8 cellular contexts compared by ENCODE assay signal in the genomic region with DNA sequence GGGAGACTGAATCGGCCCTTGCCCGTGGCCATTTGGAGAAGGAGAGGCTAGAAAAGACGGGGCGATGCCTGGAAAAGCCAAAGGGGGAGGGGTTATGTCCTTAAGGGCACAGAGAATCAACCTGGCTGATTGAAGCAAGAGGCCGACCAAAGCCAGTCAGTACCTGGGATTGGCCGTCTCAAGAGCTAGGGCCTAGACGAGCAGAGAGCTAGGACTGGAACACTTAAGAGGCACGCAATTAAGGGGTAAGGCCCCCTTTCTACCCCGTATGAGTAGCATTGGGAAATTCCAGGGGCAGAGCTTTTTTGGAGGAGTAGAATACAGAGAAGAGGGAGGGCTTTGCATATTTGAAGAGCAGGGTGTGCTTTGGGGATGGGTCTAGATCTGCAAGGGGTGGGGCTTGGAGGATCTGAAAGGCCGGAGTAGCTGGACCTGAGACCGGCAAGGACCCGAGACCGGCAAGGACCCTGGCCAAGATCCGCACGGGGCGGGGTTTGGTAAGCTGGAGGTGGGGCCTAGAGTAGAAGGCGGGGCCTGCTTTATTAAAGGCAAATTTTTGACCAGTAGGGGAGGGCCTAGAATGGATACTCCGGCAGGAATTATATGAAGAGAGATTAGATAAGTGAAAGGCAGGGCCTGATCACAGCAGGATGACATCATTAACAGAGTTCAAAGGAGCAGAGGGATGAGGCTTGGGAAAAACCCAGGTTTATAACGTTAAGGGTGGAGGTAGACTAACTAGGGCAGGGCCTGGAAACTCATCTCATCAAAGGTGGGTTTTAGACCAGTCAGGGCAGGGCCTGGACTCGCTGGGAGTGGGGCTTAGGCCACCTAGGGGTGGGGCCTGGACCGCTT. TPM values are rescaled to one million over a fixed set of nuclear protein-coding genes. Genes with fewer than 3 reads are reported as not detected.
DNase-seq lines count a peak whose midpoint lies in the region; ATAC-seq and TF ChIP-seq lines count a peak whose summit lies in the region.

No MANE protein-coding gene starts in this region.

- H3K4me1 Mint-ChIP-seq in effector memory CD8-positive, alpha-beta T cell (ENCODE audit: low read depth in 2 of 2), result peaks cover 20 to 23% of the 10 kb centered on the region in 2 donors

- peaks cover 0 to 9% of the 10 kb centered on the region in 2 donors for H3K9me3 Mint-ChIP-seq in effector memory CD8-positive, alpha-beta T cell

- no peak overlapping the region for H3K27ac Mint-ChIP-seq in effector memory CD8-positive, alpha-beta T cell

- H3K4me3 ChIP-seq in NT2/D1 (ENCODE audit: insufficient read length, low read depth) (peak overlapping the region; percentile 40), neuron (ENCODE audit: low read length) (peak overlapping the region; percentile 64), body of pancreas (no peak overlapping the region)

- H3K27ac ChIP-seq in body of pancreas, result no peak overlapping the region

- peaks cover 3% of the 10 kb centered on the region for H3K36me3 Mint-ChIP-seq in effector memory CD8-positive, alpha-beta T cell (ENCODE audit: insufficient read depth)

- no peak for TF ChIP-seq POLR2A in body of pancreas (IDR thresholded peaks at IDR 0.05)

- no peaks in the 10 kb centered on the region for H3K36me3 ChIP-seq in NT2/D1 (ENCODE audit: insufficient read depth, insufficient read length, low read length)
- no peaks in the 10 kb centered on the region for H3K36me3 ChIP-seq in neuron (ENCODE audit: insufficient read depth, low read length)
- H3K36me3 ChIP-seq in body of pancreas (replicated peaks in 1 of 2; ENCODE audit: insufficient read depth in 1 of 2, low read depth in 2 of 2), result no peaks in the 10 kb centered on the region

- peak overlapping the region; percentile 39 to 56 for H3K4me3 Mint-ChIP-seq in effector memory CD8-positive, alpha-beta T cell

- no peak for TF ChIP-seq CTCF in body of pancreas (IDR thresholded peaks at IDR 0.05)

- peaks cover 53 to 59% of the 10 kb centered on the region in 2 donors for H3K27me3 Mint-ChIP-seq in effector memory CD8-positive, alpha-beta T cell

- H3K9me3 ChIP-seq in NT2/D1 (ENCODE audit: insufficient read depth, low read length) (no peaks in the 10 kb centered on the region), neuron (ENCODE audit: low read length) (peaks cover 2% of the 10 kb centered on the region), body of pancreas (no peaks in the 10 kb centered on the region)

- 18 to 34% methylated on average over 20 to 21 of the region's 21 CpGs for WGBS in body of pancreas, 2 donors

- peak overlapping the region; percentile 71 for H3K9ac ChIP-seq in NT2/D1 (ENCODE audit: insufficient read length, low read depth)

- intact Hi-C loops in body of pancreas (cut with DNase I), result no loop called here

- DNase-seq in EL (peak; percentile 75), NT2/D1 (ENCODE audit: low read depth, low spot score) (peak; percentile 33), NCI-H2029 (lab: John Stamatoyannopoulos, UW) (no peak), body of pancreas (no peak), NCI-H524 (lab: John Stamatoyannopoulos, UW) (no peak), Kasumi-1 (lab: John Stamatoyannopoulos, UW) (no peak)
- no peak for DNase-seq in effector memory CD8-positive, alpha-beta T cell

- H2AFZ ChIP-seq in neuron (ENCODE audit: low read depth, low read length), result no peak overlapping the region

- no peak for ATAC-seq in effector memory CD8-positive, alpha-beta T cell (replicated peaks)
- no peak for ATAC-seq in body of pancreas

- H3K27me3 ChIP-seq in NT2/D1 (ENCODE audit: insufficient read depth, insufficient read length) (peaks cover 20% of the 10 kb centered on the region), neuron (ENCODE audit: insufficient read depth, low read length) (no peaks in the 10 kb centered on the region), body of pancreas (peaks cover 0 to 34% of the 10 kb centered on the region in 2 donors)

- H3K4me1 ChIP-seq in NT2/D1 (ENCODE audit: insufficient read depth, insufficient read length) (peaks cover 2% of the 10 kb centered on the region), neuron (ENCODE audit: insufficient read depth, low read length) (peaks cover 5% of the 10 kb centered on the region), body of pancreas (peaks cover 23% of the 10 kb centered on the region)

RNA-seq across cellular contexts. Expression of a gene that starts 10.7 kb away (rescaled TPM):
- total RNA-seq in body of pancreas, result not detected

RNA-seq across cellular contexts. Expression of a gene that starts 18.0 kb away (rescaled TPM):
- not detected for total RNA-seq in body of pancreas

Comparison
In these comparisons a context has a peak if more than half of its experiments do, and no peak if none do; other contexts are left out.
1. DNase-seq: peak in EL (single experiment) and NT2/D1 (single experiment); none in effector memory CD8-positive, alpha-beta T cell (0 of 3), NCI-H2029 (single experiment), body of pancreas (0 of 4), NCI-H524 (0 of 2) and Kasumi-1 (0 of 2).
2. H3K4me3 ChIP-seq: peak in NT2/D1 (single experiment) and neuron (single experiment); none in body of pancreas (0 of 2).